17 cellular contexts compared by ENCODE assay signal in the genomic region with DNA sequence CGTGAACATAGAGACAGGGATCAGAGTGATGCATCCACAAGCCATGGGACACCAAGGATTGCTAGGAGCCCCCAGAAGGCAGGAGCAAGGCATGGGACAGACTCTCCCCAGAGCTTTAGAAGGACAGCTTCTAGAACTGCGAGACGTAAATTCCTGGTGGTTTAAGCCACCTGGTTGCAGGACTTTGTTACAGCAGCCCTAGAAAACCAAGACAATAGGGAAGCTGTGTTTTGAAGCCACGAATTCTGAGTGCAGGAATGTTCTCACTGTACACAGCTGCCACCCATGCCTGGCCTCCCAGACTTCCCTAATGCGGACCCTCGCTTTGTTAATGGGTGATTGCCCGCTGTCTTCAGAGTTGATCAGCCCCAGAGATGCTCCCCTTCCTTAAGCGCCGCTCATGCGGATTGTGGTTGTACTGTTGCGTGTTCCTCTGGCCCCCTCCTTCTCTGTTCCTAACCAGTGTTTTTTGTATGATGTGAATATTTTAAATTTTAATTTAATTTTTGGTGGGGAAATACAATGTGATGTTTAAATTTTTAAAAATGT.
"Had no signal": no experiment of that assay in that cellular context is flagged by ENCODE, and none has a peak within 500 bp of the region (broad histone marks: within the 10 kb centered on the region; RNA-seq: fewer than 3 reads in every experiment).

No MANE protein-coding gene starts in this region.

- ATAC-seq: activated CD8-positive, alpha-beta T cell treated with anti-CD3 and anti-CD28 coated beads for 36 hours; foreskin keratinocyte; T-helper 17 cell had no signal

- H3K27ac ChIP-seq: foreskin keratinocyte, left ventricle myocardium inferior, psoas muscle, sigmoid colon, tibial artery, uterus, WERI-Rb-1 had no signal

- H3K4me1 ChIP-seq: foreskin keratinocyte, sigmoid colon, uterus had no signal

- H3K27me3 ChIP-seq: foreskin keratinocyte, sigmoid colon, tibial artery, uterus had no signal

- H3K36me3 ChIP-seq: left ventricle myocardium inferior, sigmoid colon, tibial artery, uterus had no signal

- DNase-seq: activated CD4-positive, alpha-beta T cell treated with anti-CD3 and anti-CD28 coated beads for 48 hours; activated CD8-positive, alpha-beta T cell treated with anti-CD3 and anti-CD28 coated beads for 36 hours; activated gamma-delta T cell treated with Interleukin-2 at 50 U/mL for 16 hours; activated T-cell treated with anti-CD3 and anti-CD28 coated beads, Interleukin-2, amount 50 U/mL, for 48 hours; amygdala; cerebellar nuclear complex; effector CD8-positive, alpha-beta T cell; foreskin keratinocyte; head of caudate nucleus; left ventricle myocardium inferior; psoas muscle; sigmoid colon; stimulated activated CD4-positive, alpha-beta T cell treated with anti-CD3 and anti-CD28 coated beads, Interleukin-2, amount 100 ng/mL, for 24 hours; T-helper 17 cell; tibial artery; uterus; WERI-Rb-1 had no signal

- H3K9me3 ChIP-seq: left ventricle myocardium inferior, psoas muscle, sigmoid colon, tibial artery, uterus had no signal

- H3K4me3 ChIP-seq: left ventricle myocardium inferior, psoas muscle, sigmoid colon, tibial artery, uterus had no signal
